Comparison of ENCODE assay signal across 29 cellular contexts in genomic region chr22:46300491-46300890, GRCh38. TPM values are rescaled to one million over a fixed set of nuclear protein-coding genes. Genes with fewer than 3 reads are reported as not detected.
DNase-seq lines count a peak whose midpoint lies in the region; ATAC-seq and TF ChIP-seq lines count a peak whose summit lies in the region.
"Had no signal": no experiment of that assay in that cellular context is flagged by ENCODE, and none has a peak within 500 bp of the region (broad histone marks: within the 10 kb centered on the region; RNA-seq: fewer than 3 reads in every experiment).

No MANE protein-coding gene starts in this region.

- H3K27ac ChIP-seq in H9 (ENCODE audit: insufficient read length, low read depth, low read length): no peak overlapping the region
- H3K27ac ChIP-seq: HL-60, SJCRH30 had no signal

- H3K9me3 ChIP-seq in H9 (ENCODE audit: control insufficient read depth, low read depth, low read length): no peaks in the 10 kb centered on the region
- H3K9me3 ChIP-seq: BE2C, SJCRH30 had no signal

- H2BK20ac ChIP-seq in H9 (ENCODE audit: low read depth, low read length, poor library complexity, severe bottlenecking): no peak overlapping the region

- no peak overlapping the region for H3K18ac ChIP-seq in H9 (ENCODE audit: insufficient read length, low read depth, low read length)

- TF ChIP-seq CTCF in H9 (conservative IDR thresholded peaks at IDR 0.05): no peak
- no peak for TF ChIP-seq CTCF in nephron progenitor cell (IDR thresholded peaks at IDR 0.05)

- H4K91ac ChIP-seq in H9 (ENCODE audit: insufficient read length, low read depth, low read length): no peak overlapping the region

- no peak overlapping the region for H3K56ac ChIP-seq in H9 (ENCODE audit: insufficient read length, low read depth, low read length)

- H3T11ph ChIP-seq in H9 (ENCODE audit: low read length): no peak overlapping the region

- H4K20me1 ChIP-seq in H9 (ENCODE audit: control insufficient read depth, insufficient read depth, insufficient read length): no peaks in the 10 kb centered on the region

- no peak for DNase-seq in T-helper 2 cell treated with Interferon-gamma antibody and Interleukin-4, amounts not matched to agents 5 μg/mL and 100 μg/mL, for 36 hours (ENCODE audit: low spot score)
- DNase-seq in T-helper 2 cell (no peak), H9 (no peak), nephron progenitor cell (no peak), islet precursor cell (no peak), NCI-H2196 treated with DMSO at 0.1 percent for 48 hours (lab: John Stamatoyannopoulos, UW; ENCODE audit: unreplicated experiment) (no peak)
- DNase-seq in activated T-helper 2 cell treated with anti-CD3 and anti-CD28 coated beads, Interferon-gamma antibody, Interleukin-2, Interleukin-4, amounts not matched to agents 10 μg/mL and 5 μg/mL and 100 μg/mL, durations not matched to agents 14 hours and 24 hours and 36 hours (ENCODE audit: low spot score): no peak
- DNase-seq: 8988T; ACHN; BE2C; CD8-positive, alpha-beta memory T cell; DMS 273 treated with DMSO at 0.1 percent for 48 hours; DMS79; GF-D8; Karpas-422; NCI-H1092 treated with DMSO at 0.1 percent for 48 hours; NCI-H1436; NCI-H187; NCI-H2171 treated with DMSO at 0.1 percent for 48 hours; NCI-H446; NCI-H524 treated with DMSO at 0.1 percent for 48 hours; NCI-H774; PC-3; SJCRH30 had no signal

- H3K4me1 ChIP-seq in H9 (ENCODE audit: insufficient read depth, low read length): no peaks in the 10 kb centered on the region
- H3K4me1 ChIP-seq: BE2C had no signal

- intact Hi-C loops in activated T-helper 2 cell treated with anti-CD3 and anti-CD28 coated beads, Interferon-gamma antibody, Interleukin-2, Interleukin-4, amounts not matched to agents 10 μg/mL and 5 μg/mL and 100 μg/mL, durations not matched to agents 14 hours and 24 hours and 36 hours (cut with micrococcal nuclease): no loop called here

- H3K27ac Mint-ChIP-seq in T-helper 2 cell treated with Interferon-gamma antibody and Interleukin-4, amounts not matched to agents 5 μg/mL and 100 μg/mL, for 36 hours: no peak overlapping the region
- H3K27ac Mint-ChIP-seq in H9: peak overlapping the region in 2 of 3 experiments; percentile 2 to 29; a peak in 1 of 7 replicates
- H3K27ac Mint-ChIP-seq in activated T-helper 2 cell treated with anti-CD3 and anti-CD28 coated beads, Interferon-gamma antibody, Interleukin-2, Interleukin-4, amounts not matched to agents 10 μg/mL and 5 μg/mL and 100 μg/mL, durations not matched to agents 14 hours and 24 hours and 36 hours: no peak overlapping the region
- peak overlapping the region; percentile 37 for H3K27ac Mint-ChIP-seq in nephron progenitor cell

- no peak overlapping the region for H2BK15ac ChIP-seq in H9 (ENCODE audit: low read depth, low read length)

- H3K23me2 ChIP-seq in H9 (ENCODE audit: insufficient read length, low read depth, low read length, poor library complexity, severe bottlenecking): peaks cover 9% of the 10 kb centered on the region

- H3K4me1 Mint-ChIP-seq in T-helper 2 cell treated with Interferon-gamma antibody and Interleukin-4, amounts not matched to agents 5 μg/mL and 100 μg/mL, for 36 hours (ENCODE audit: low read depth): peaks cover 46% of the 10 kb centered on the region
- H3K4me1 Mint-ChIP-seq in H9: peaks cover 18% of the 10 kb centered on the region in 2 experiments
- H3K4me1 Mint-ChIP-seq in activated T-helper 2 cell treated with anti-CD3 and anti-CD28 coated beads, Interferon-gamma antibody, Interleukin-2, Interleukin-4, amounts not matched to agents 10 μg/mL and 5 μg/mL and 100 μg/mL, durations not matched to agents 14 hours and 24 hours and 36 hours (ENCODE audit: low read depth): peaks cover 46% of the 10 kb centered on the region
- peaks cover 57% of the 10 kb centered on the region for H3K4me1 Mint-ChIP-seq in nephron progenitor cell

- no peaks in the 10 kb centered on the region for H3K27me3 Mint-ChIP-seq in T-helper 2 cell treated with Interferon-gamma antibody and Interleukin-4, amounts not matched to agents 5 μg/mL and 100 μg/mL, for 36 hours (ENCODE audit: low read depth)
- H3K27me3 Mint-ChIP-seq in H9 (ENCODE audit: low read depth) (no peaks in the 10 kb centered on the region), nephron progenitor cell (ENCODE audit: low read depth, poor library complexity) (peaks cover 4% of the 10 kb centered on the region)
- no peaks in the 10 kb centered on the region for H3K27me3 Mint-ChIP-seq in activated T-helper 2 cell treated with anti-CD3 and anti-CD28 coated beads, Interferon-gamma antibody, Interleukin-2, Interleukin-4, amounts not matched to agents 10 μg/mL and 5 μg/mL and 100 μg/mL, durations not matched to agents 14 hours and 24 hours and 36 hours (ENCODE audit: low read depth)

- no peak overlapping the region for H4K5ac ChIP-seq in H9 (ENCODE audit: insufficient read length, low read depth, low read length)

- H2AK5ac ChIP-seq in H9 (ENCODE audit: insufficient read length, low read length): no peak overlapping the region

- no peak overlapping the region for H3K14ac ChIP-seq in H9 (ENCODE audit: insufficient read depth, low read length)

- no peak for ATAC-seq in GM19351 (IDR thresholded peaks at IDR 0.05; ENCODE audit: unreplicated experiment)
- ATAC-seq: PC-3 had no signal

- no peaks in the 10 kb centered on the region for H3K9me3 Mint-ChIP-seq in T-helper 2 cell treated with Interferon-gamma antibody and Interleukin-4, amounts not matched to agents 5 μg/mL and 100 μg/mL, for 36 hours
- H3K9me3 Mint-ChIP-seq in H9: no peaks in the 10 kb centered on the region
- H3K9me3 Mint-ChIP-seq in activated T-helper 2 cell treated with anti-CD3 and anti-CD28 coated beads, Interferon-gamma antibody, Interleukin-2, Interleukin-4, amounts not matched to agents 10 μg/mL and 5 μg/mL and 100 μg/mL, durations not matched to agents 14 hours and 24 hours and 36 hours: no peaks in the 10 kb centered on the region
- no peaks in the 10 kb centered on the region for H3K9me3 Mint-ChIP-seq in nephron progenitor cell
- H3K9me3 Mint-ChIP-seq: CD14-positive monocyte; CD8-positive, alpha-beta memory T cell had no signal

- WGBS in H9 (ENCODE audit: extremely low coverage, insufficient read length, low lambda C conversion rate): no CpG with 5 or more reads among the region's 7 CpGs

- H3K79me1 ChIP-seq in H9 (ENCODE audit: insufficient read depth, low read depth, low read length, poor library complexity, severe bottlenecking): peaks cover 7% of the 10 kb centered on the region

- peaks cover 56% of the 10 kb centered on the region for H3K36me3 Mint-ChIP-seq in T-helper 2 cell treated with Interferon-gamma antibody and Interleukin-4, amounts not matched to agents 5 μg/mL and 100 μg/mL, for 36 hours (ENCODE audit: low read depth)
- H3K36me3 Mint-ChIP-seq in H9 (ENCODE audit: insufficient read depth in 1 of 3, low read depth in 3 of 3): peaks cover 17 to 46% (median 35%) of the 10 kb centered on the region in 3 experiments; a peak in 6 of 7 replicates
- peaks cover 54% of the 10 kb centered on the region for H3K36me3 Mint-ChIP-seq in activated T-helper 2 cell treated with anti-CD3 and anti-CD28 coated beads, Interferon-gamma antibody, Interleukin-2, Interleukin-4, amounts not matched to agents 10 μg/mL and 5 μg/mL and 100 μg/mL, durations not matched to agents 14 hours and 24 hours and 36 hours (ENCODE audit: low read depth)
- peaks cover 58% of the 10 kb centered on the region for H3K36me3 Mint-ChIP-seq in nephron progenitor cell (ENCODE audit: low read depth)

- H3K4me2 ChIP-seq in H9 (ENCODE audit: insufficient read depth, insufficient read length, low read length): no peak overlapping the region

- no peak overlapping the region for H2BK120ac ChIP-seq in H9 (ENCODE audit: low read depth, low read length, poor library complexity, severe bottlenecking)

- H2AFZ ChIP-seq in H9 (ENCODE audit: low read length): no peak overlapping the region

- H2BK12ac ChIP-seq in H9 (ENCODE audit: insufficient read length, low read depth, low read length): no peak overlapping the region

- no peak overlapping the region for H3K23ac ChIP-seq in H9 (ENCODE audit: insufficient read length, low read depth, low read length)

- peak overlapping the region; percentile 13 for H3K4me3 Mint-ChIP-seq in T-helper 2 cell treated with Interferon-gamma antibody and Interleukin-4, amounts not matched to agents 5 μg/mL and 100 μg/mL, for 36 hours
- H3K4me3 Mint-ChIP-seq in H9 (no peak overlapping the region), nephron progenitor cell (no peak overlapping the region)
- peak overlapping the region; percentile 33 for H3K4me3 Mint-ChIP-seq in activated T-helper 2 cell treated with anti-CD3 and anti-CD28 coated beads, Interferon-gamma antibody, Interleukin-2, Interleukin-4, amounts not matched to agents 10 μg/mL and 5 μg/mL and 100 μg/mL, durations not matched to agents 14 hours and 24 hours and 36 hours (ENCODE audit: low read depth)
- H3K4me3 Mint-ChIP-seq: CD14-positive monocyte had no signal

- no peak overlapping the region for H3K9ac ChIP-seq in H9 (ENCODE audit: extremely low read depth, insufficient read length, low read length)

- H3K4ac ChIP-seq in H9 (ENCODE audit: low read depth, low read length): no peak overlapping the region

- no peak overlapping the region for H4K8ac ChIP-seq in H9 (replicated peaks; ENCODE audit: insufficient read length, low read depth, low read length)

- peaks cover 6% of the 10 kb centered on the region; the same call in 1 of the 2 replicates for H3K79me2 ChIP-seq in H9 (ENCODE audit: insufficient read depth, low read length)

- H2BK5ac ChIP-seq in H9 (ENCODE audit: insufficient read length, low read length): no peak overlapping the region

- no peaks in the 10 kb centered on the region for H3K27me3 ChIP-seq in H9 (ENCODE audit: insufficient read depth, low read length)
- H3K27me3 ChIP-seq: BE2C, SJCRH30 had no signal

RNA-seq across cellular contexts. Expression of gene GTSE1, which starts 3.8 kb away (rescaled TPM):
- 40.6 and 42.6 TPM in 2 replicates for total RNA-seq in H9 (2021)
- total RNA-seq in activated T-helper 2 cell treated with anti-CD3 and anti-CD28 coated beads, Interferon-gamma antibody, Interleukin-2, Interleukin-4, amounts not matched to agents 10 μg/mL and 5 μg/mL and 100 μg/mL, durations not matched to agents 14 hours and 24 hours and 36 hours: 46.1 and 47.7 TPM in 2 replicates

RNA-seq across cellular contexts. Expression of gene TTC38, which starts 32.7 kb away (rescaled TPM):
- 30.2 and 31.5 TPM in 2 replicates for total RNA-seq in H9 (2021)
- total RNA-seq in activated T-helper 2 cell treated with anti-CD3 and anti-CD28 coated beads, Interferon-gamma antibody, Interleukin-2, Interleukin-4, amounts not matched to agents 10 μg/mL and 5 μg/mL and 100 μg/mL, durations not matched to agents 14 hours and 24 hours and 36 hours: 20.7 and 21.0 TPM in 2 replicates

RNA-seq across cellular contexts. Expression of gene TRMU, which starts 35.0 kb away (rescaled TPM):
- total RNA-seq in H9 (2021): 82.5 and 86.3 TPM in 2 replicates
- 74.1 and 76.0 TPM in 2 replicates for total RNA-seq in activated T-helper 2 cell treated with anti-CD3 and anti-CD28 coated beads, Interferon-gamma antibody, Interleukin-2, Interleukin-4, amounts not matched to agents 10 μg/mL and 5 μg/mL and 100 μg/mL, durations not matched to agents 14 hours and 24 hours and 36 hours

RNA-seq across cellular contexts. Expression of gene PKDREJ, which starts 37.3 kb away (rescaled TPM):
- total RNA-seq in H9 (2021): 0.04 and 0.09 TPM in 2 replicates
- not detected in 2 replicates for total RNA-seq in activated T-helper 2 cell treated with anti-CD3 and anti-CD28 coated beads, Interferon-gamma antibody, Interleukin-2, Interleukin-4, amounts not matched to agents 10 μg/mL and 5 μg/mL and 100 μg/mL, durations not matched to agents 14 hours and 24 hours and 36 hours
- total RNA-seq: CD8-positive, alpha-beta memory T cell; H4; M059J; PC-3 had no signal

RNA-seq across cellular contexts. Expression of gene CDPF1, which starts 50.4 kb away (rescaled TPM):
- total RNA-seq in H9 (2021): 8.1 and 8.5 TPM in 2 replicates
- total RNA-seq in activated T-helper 2 cell treated with anti-CD3 and anti-CD28 coated beads, Interferon-gamma antibody, Interleukin-2, Interleukin-4, amounts not matched to agents 10 μg/mL and 5 μg/mL and 100 μg/mL, durations not matched to agents 14 hours and 24 hours and 36 hours: 7.7 and 10.7 TPM in 2 replicates

Comparison
In these comparisons a context has a peak if more than half of its experiments do, and no peak if none do; other contexts are left out.
1. H3K27ac Mint-ChIP-seq: peak in H9 (2 of 3) and nephron progenitor cell (single experiment); none in T-helper 2 cell treated with Interferon-gamma antibody and Interleukin-4, amounts not matched to agents 5 μg/mL and 100 μg/mL, for 36 hours (single experiment) and activated T-helper 2 cell treated with anti-CD3 and anti-CD28 coated beads, Interferon-gamma antibody, Interleukin-2, Interleukin-4, amounts not matched to agents 10 μg/mL and 5 μg/mL and 100 μg/mL, durations not matched to agents 14 hours and 24 hours and 36 hours (single experiment).
2. H3K4me3 Mint-ChIP-seq: peak in T-helper 2 cell treated with Interferon-gamma antibody and Interleukin-4, amounts not matched to agents 5 μg/mL and 100 μg/mL, for 36 hours (single experiment) and activated T-helper 2 cell treated with anti-CD3 and anti-CD28 coated beads, Interferon-gamma antibody, Interleukin-2, Interleukin-4, amounts not matched to agents 10 μg/mL and 5 μg/mL and 100 μg/mL, durations not matched to agents 14 hours and 24 hours and 36 hours (single experiment); none in H9 (0 of 2) and nephron progenitor cell (single experiment).